8 cellular contexts compared by ENCODE assay signal in the genomic region with DNA sequence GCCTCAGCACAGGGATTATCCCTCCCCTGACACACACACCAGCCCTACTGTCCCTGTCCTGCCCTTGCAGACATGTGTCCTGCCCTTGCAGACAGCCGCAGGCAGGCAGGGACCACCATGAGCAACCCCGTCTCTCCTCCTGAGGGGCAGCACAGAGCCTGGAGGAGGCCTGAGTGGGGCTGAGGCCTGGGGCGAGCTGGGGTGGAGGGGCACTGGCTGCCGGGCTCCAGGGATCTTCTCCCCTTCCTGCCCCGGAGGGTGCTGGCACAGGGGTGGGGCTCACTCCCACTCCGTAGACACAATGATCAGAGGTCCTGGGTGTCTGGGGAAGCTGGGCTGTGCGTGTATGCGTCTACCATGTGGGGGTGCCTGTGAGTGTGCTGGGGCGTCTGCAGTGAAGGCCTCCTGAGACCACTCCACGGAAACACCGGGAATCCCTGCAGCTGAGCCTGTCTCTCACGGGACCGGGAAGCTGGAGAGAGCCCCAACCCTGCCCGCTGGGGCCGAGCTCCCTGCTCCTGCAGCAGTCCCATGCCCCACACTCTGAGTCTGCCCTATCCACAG. TPM values are rescaled to one million over a fixed set of nuclear protein-coding genes. Genes with fewer than 3 reads are reported as not detected.
A peak's percentile ranks its signal among the peaks of the same experiment; 100 is the strongest.
DNase-seq lines count a peak whose midpoint lies in the region; ATAC-seq and TF ChIP-seq lines count a peak whose summit lies in the region.

No MANE protein-coding gene starts in this region.

- peaks cover 61% of the 10 kb centered on the region for H3K4me1 Mint-ChIP-seq in activated CD4-positive, alpha-beta T cell treated with anti-CD3 and anti-CD28 coated beads, Interleukin-2, amount 10 ng/mL, durations not matched to agents 7 days and 5 days
- peaks cover 4% of the 10 kb centered on the region for H3K4me1 Mint-ChIP-seq in WTC11

- TF ChIP-seq EP300 in stomach (IDR thresholded peaks at IDR 0.05), result no peak

- H3K36me3 Mint-ChIP-seq in activated CD4-positive, alpha-beta T cell treated with anti-CD3 and anti-CD28 coated beads, Interleukin-2, amount 10 ng/mL, durations not matched to agents 7 days and 5 days (ENCODE audit: low read depth), result peaks cover 40% of the 10 kb centered on the region
- H3K36me3 Mint-ChIP-seq in WTC11, result no peaks in the 10 kb centered on the region

- H3K4me1 ChIP-seq in stomach, result peaks cover 53 to 78% (median 58%) of the 10 kb centered on the region in 4 donors
- peaks cover 47% of the 10 kb centered on the region for H3K4me1 ChIP-seq in testis

- no peak for DNase-seq in activated CD4-positive, CD25-positive, alpha-beta regulatory T cell treated with anti-CD3 and anti-CD28 coated beads, Interleukin-2, amount 50 U/mL, for 72 hours
- peak; percentile 45 for DNase-seq in activated CD4-positive, alpha-beta T cell treated with anti-CD3 and anti-CD28 coated beads, Interleukin-2, amount 10 ng/mL, durations not matched to agents 7 days and 5 days
- DNase-seq in left ventricle myocardium superior (no peak), stomach (no peak), SHP77 (lab: John Stamatoyannopoulos, UW) (no peak), testis (no peak), WTC11 (ENCODE audit: low spot score) (no peak)

- no peak for TF ChIP-seq CTCF in stomach (IDR thresholded peaks at IDR 0.05)
- no peak for TF ChIP-seq CTCF in testis (IDR thresholded peaks at IDR 0.05)
- no peak for TF ChIP-seq CTCF in WTC11 (IDR thresholded peaks at IDR 0.05)

- intact Hi-C loops in left ventricle myocardium superior (cut with micrococcal nuclease), result no loop called here
- intact Hi-C loops in stomach (cut with DNase I; ENCODE audit: low total_unique reads), result loop anchor here (10.0 kb wide), 1 partner anchor 582 kb away; a partner anchor contains a TSS
- intact Hi-C loops in testis (cut with DNase I; ENCODE audit: low total_unique reads), result no loop called here

- POLR2A ChIA-PET in activated CD4-positive, alpha-beta T cell treated with anti-CD3 and anti-CD28 coated beads, Interleukin-2, amount 10 ng/mL, durations not matched to agents 7 days and 5 days (lab: Charles Lee), result no interaction called here
- POLR2A ChIA-PET in WTC11 (lab: Charles Lee), result no interaction called here

- CTCF ChIA-PET in activated CD4-positive, alpha-beta T cell treated with anti-CD3 and anti-CD28 coated beads, Interleukin-2, amount 10 ng/mL, durations not matched to agents 7 days and 5 days (lab: Charles Lee), result interaction anchor here (0.6 to 3.0 kb wide), 10 partner anchors 35 to 231 kb away, joined by 3 to 37 read pairs (median 3); a partner anchor contains a TSS
- CTCF ChIA-PET in WTC11 (lab: Charles Lee), result interaction anchor here (0.7 to 11.0 kb wide), 5 partner anchors 88 to 118 kb away, joined by 3 to 398 read pairs (median 8); no protein-coding TSS in a partner anchor

- ATAC-seq in activated CD4-positive, CD25-positive, alpha-beta regulatory T cell treated with anti-CD3 and anti-CD28 coated beads, Interleukin-2, amount 50 U/mL, for 24 hours, result peak; percentile 25 to 40
- peak; percentile 54 for ATAC-seq in left ventricle myocardium superior
- no peak for ATAC-seq in WTC11

- H3K36me3 ChIP-seq in stomach (no peaks in the 10 kb centered on the region), testis (ENCODE audit: low read depth, missing control alignments) (no peaks in the 10 kb centered on the region)

- H3K9me3 ChIP-seq in stomach (no peaks in the 10 kb centered on the region), testis (no peaks in the 10 kb centered on the region)

- peak overlapping the region; percentile 59 to 89 (median 81) for H3K27ac ChIP-seq in stomach
- H3K27ac ChIP-seq in testis, result no peak overlapping the region

- TF ChIP-seq POLR2A in stomach (IDR thresholded peaks at IDR 0.05) (no peak), testis (IDR thresholded peaks at IDR 0.05) (no peak)

- no peaks in the 10 kb centered on the region for H3K27me3 Mint-ChIP-seq in activated CD4-positive, alpha-beta T cell treated with anti-CD3 and anti-CD28 coated beads, Interleukin-2, amount 10 ng/mL, durations not matched to agents 7 days and 5 days
- H3K27me3 Mint-ChIP-seq in WTC11 (ENCODE audit: low read depth), result no peaks in the 10 kb centered on the region

- no peaks in the 10 kb centered on the region for H3K27me3 ChIP-seq in stomach
- no peaks in the 10 kb centered on the region for H3K27me3 ChIP-seq in testis

- H3K4me3 ChIP-seq in stomach, result peak overlapping the region; percentile 24 to 31 (median 28)
- no peak overlapping the region for H3K4me3 ChIP-seq in testis

- WGBS in stomach, 5 donors, result 17 to 42% (median 29%) methylated on average over 5 to 15 of the region's 15 CpGs
- WGBS in testis, 2 donors, result 57 to 92% methylated on average over 4 to 15 of the region's 15 CpGs

- H3K27ac Mint-ChIP-seq in activated CD4-positive, alpha-beta T cell treated with anti-CD3 and anti-CD28 coated beads, Interleukin-2, amount 10 ng/mL, durations not matched to agents 7 days and 5 days, result peak overlapping the region; percentile 95
- no peak overlapping the region for H3K27ac Mint-ChIP-seq in WTC11

- peak overlapping the region; percentile 96 for H3K4me3 Mint-ChIP-seq in activated CD4-positive, alpha-beta T cell treated with anti-CD3 and anti-CD28 coated beads, Interleukin-2, amount 10 ng/mL, durations not matched to agents 7 days and 5 days
- no peak overlapping the region for H3K4me3 Mint-ChIP-seq in WTC11

- no peaks in the 10 kb centered on the region for H3K9me3 Mint-ChIP-seq in activated CD4-positive, alpha-beta T cell treated with anti-CD3 and anti-CD28 coated beads, Interleukin-2, amount 10 ng/mL, durations not matched to agents 7 days and 5 days
- no peaks in the 10 kb centered on the region for H3K9me3 Mint-ChIP-seq in WTC11

TF ChIP-seq in WTC11, 78 proteins besides CTCF, POLR2A, EP300 and RAD21 (continues in another document):
- TF ChIP-seq JAZF1 (CRISPR knock-in tag; IDR thresholded peaks at IDR 0.05), result no peak
- no peak for TF ChIP-seq EMX1 (CRISPR knock-in tag; IDR thresholded peaks at IDR 0.05)
- no peak for TF ChIP-seq NFYB (CRISPR knock-in tag; conservative IDR thresholded peaks at IDR 0.05; ENCODE audit: low read depth)
- TF ChIP-seq, protein P1, sequence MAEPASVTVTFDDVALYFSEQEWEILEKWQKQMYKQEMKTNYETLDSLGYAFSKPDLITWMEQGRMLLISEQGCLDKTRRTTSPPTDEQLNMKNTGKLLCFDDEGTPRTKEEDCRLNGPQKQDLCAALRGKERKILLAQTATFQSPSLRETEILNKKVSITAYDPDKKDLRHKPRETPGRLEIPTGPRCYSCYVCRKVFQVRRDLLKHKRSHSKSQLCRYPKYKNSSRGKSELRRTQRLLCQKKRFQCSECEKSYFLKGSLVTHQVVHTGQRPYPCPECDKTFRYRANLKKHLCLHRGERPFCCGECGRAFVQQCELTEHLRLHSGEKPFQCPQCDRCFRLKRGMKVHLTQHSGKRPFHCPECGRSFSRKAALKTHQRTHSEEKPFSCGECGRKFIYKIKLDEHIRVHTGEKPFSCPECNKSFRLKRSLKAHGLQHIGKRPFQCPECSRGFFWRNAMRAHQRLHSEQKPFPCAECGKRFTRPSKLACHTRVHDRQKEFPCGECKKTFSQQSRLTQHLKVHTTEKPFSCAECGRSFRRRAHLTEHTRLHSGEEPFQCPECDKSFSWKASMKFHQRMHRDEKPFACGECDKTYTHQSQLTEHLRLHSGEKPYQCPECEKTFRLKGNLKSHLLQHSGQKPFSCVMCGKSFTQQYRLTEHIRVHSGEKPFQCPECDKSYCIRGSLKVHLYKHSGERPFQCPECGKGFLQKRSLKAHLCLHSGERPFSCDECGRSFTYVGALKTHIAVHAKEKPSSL (CRISPR knock-in tag; conservative IDR thresholded peaks at IDR 0.05), result no peak
- TF ChIP-seq, protein P2, sequence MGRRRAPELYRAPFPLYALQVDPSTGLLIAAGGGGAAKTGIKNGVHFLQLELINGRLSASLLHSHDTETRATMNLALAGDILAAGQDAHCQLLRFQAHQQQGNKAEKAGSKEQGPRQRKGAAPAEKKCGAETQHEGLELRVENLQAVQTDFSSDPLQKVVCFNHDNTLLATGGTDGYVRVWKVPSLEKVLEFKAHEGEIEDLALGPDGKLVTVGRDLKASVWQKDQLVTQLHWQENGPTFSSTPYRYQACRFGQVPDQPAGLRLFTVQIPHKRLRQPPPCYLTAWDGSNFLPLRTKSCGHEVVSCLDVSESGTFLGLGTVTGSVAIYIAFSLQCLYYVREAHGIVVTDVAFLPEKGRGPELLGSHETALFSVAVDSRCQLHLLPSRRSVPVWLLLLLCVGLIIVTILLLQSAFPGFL (CRISPR knock-in tag; IDR thresholded peaks at IDR 0.05; ENCODE audit: borderline replicate concordance), result no peak
- TF ChIP-seq ZNF423 (CRISPR knock-in tag; IDR thresholded peaks at IDR 0.05), result no peak
- no peak for TF ChIP-seq GRHL2 (CRISPR knock-in tag; IDR thresholded peaks at IDR 0.05; ENCODE audit: insufficient replicate concordance, severe bottlenecking)
- TF ChIP-seq NR1H2 (CRISPR knock-in tag; IDR thresholded peaks at IDR 0.05), result no peak

RNA-seq across cellular contexts. Expression of a gene that starts 0.5 kb away (rescaled TPM):
- 10 to 100 TPM; 77.6 to 98.9 TPM for total RNA-seq in activated CD4-positive, alpha-beta T cell treated with anti-CD3 and anti-CD28 coated beads, Interleukin-2, amount 10 ng/mL, durations not matched to agents 7 days and 5 days
- total RNA-seq in left ventricle myocardium superior (19.9 TPM), stomach (1 to 10 TPM in 1 of 5 donors, not detected in 4; 1.5 TPM), testis (1 to 10 TPM; 1.0 to 1.1 TPM), WTC11 (2021) (0.39 TPM in 1 of 3 replicates, not detected in the others)
- polyA plus RNA-seq in stomach (1 to 10 TPM; 1.1 to 9.0 (median 3.1) TPM), testis (ENCODE audit: insufficient read depth, low read depth, low replicate concordance) (1.5 TPM)

RNA-seq across cellular contexts. Expression of a gene that starts 0.6 kb away (rescaled TPM):
- 10 to 100 TPM; 66.4 to 81.0 TPM for total RNA-seq in activated CD4-positive, alpha-beta T cell treated with anti-CD3 and anti-CD28 coated beads, Interleukin-2, amount 10 ng/mL, durations not matched to agents 7 days and 5 days
- 66.5 TPM for total RNA-seq in left ventricle myocardium superior
- 1 to 10 TPM in 1 of 5 donors, under 1 TPM in 2, not detected in 2; 0.72 to 1.3 (median 0.92) TPM for total RNA-seq in stomach
- polyA plus RNA-seq in stomach, result 1 to 10 TPM in 1 of 3 donors, under 1 TPM in 2; 0.61 to 1.8 (median 0.63) TPM
- total RNA-seq in testis, result under 1 TPM; 0.12 to 0.47 TPM
- polyA plus RNA-seq in testis (ENCODE audit: insufficient read depth, low read depth, low replicate concordance), result 0.88 TPM
- total RNA-seq in WTC11 (2021), result 0.11 to 0.24 TPM in 2 of 3 replicates, not detected in the other

RNA-seq across cellular contexts. Expression of a gene that starts 32.0 kb away (rescaled TPM):
- under 1 TPM; 0.31 to 0.40 TPM for total RNA-seq in activated CD4-positive, alpha-beta T cell treated with anti-CD3 and anti-CD28 coated beads, Interleukin-2, amount 10 ng/mL, durations not matched to agents 7 days and 5 days
- total RNA-seq in left ventricle myocardium superior, result 0.17 TPM
- total RNA-seq in stomach, result 1 to 10 TPM in 1 of 5 donors, not detected in 4; 2.6 TPM
- 1 to 10 TPM in 2 of 3 donors, under 1 TPM in 1; 0.81 to 6.3 (median 1.8) TPM for polyA plus RNA-seq in stomach
- 1 to 10 TPM; 4.8 to 5.8 TPM for total RNA-seq in testis
- 1.3 TPM for polyA plus RNA-seq in testis (ENCODE audit: insufficient read depth, low read depth, low replicate concordance)
- total RNA-seq in WTC11 (2021), result 0.24 to 0.73 TPM (median 0.64 TPM) in 3 replicates

Comparison
In these comparisons a context has a peak if more than half of its experiments do, and no peak if none do; other contexts are left out.
1. H3K27ac ChIP-seq: peak in stomach (5 of 5); none in testis (0 of 2).
2. H3K4me3 ChIP-seq: peak in stomach (4 of 4); none in testis (0 of 2).
3. RNA of a gene that starts 0.6 kb away (total RNA-seq): 66.4 to 81.0 TPM in activated CD4-positive, alpha-beta T cell treated with anti-CD3 and anti-CD28 coated beads, Interleukin-2, amount 10 ng/mL, durations not matched to agents 7 days and 5 days and 66.5 TPM in left ventricle myocardium superior (single experiment); 0.72 to 1.3 TPM in stomach, 0.12 to 0.47 TPM in testis and 0.11 to 0.24 TPM in WTC11; every median in the first group is over 10 times any median in the second.